Comparison of ENCODE assay signal across 12 cellular contexts in the genomic region with DNA sequence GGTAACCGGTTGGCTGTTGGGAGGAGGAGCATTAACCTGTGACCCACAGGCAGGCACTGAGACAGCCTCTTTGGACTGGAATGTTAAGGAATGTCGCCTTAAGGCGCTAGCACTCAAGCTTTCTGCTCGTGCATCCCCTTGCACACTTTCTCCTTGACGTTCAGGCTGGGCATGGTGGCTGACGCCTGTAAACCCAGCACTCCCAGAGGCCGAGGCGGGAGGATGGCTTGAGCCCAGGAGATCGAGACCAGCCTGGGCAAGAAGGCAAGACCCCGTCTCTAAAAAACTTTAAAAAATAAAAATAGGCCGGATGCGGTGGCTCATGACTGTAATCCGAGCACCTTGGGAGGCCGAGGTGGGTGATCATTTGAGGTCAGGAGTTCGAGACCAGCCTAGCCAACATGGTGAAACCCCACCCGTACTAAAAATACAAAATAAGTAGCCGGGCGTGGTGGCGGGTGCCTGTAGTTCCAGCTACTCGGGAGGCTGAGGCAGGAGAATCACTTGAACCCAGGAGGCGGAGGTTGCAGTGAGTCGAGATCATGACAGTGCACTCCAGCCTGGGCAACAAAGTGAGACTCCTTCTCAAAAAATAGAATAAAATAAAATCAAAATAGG. TPM values are rescaled to one million over a fixed set of nuclear protein-coding genes. Genes with fewer than 3 reads are reported as not detected.
DNase-seq lines count a peak whose midpoint lies in the region; ATAC-seq and TF ChIP-seq lines count a peak whose summit lies in the region.
"Had no signal": no experiment of that assay in that cellular context is flagged by ENCODE, and none has a peak within 500 bp of the region (broad histone marks: within the 10 kb centered on the region; RNA-seq: fewer than 3 reads in every experiment).

No MANE protein-coding gene starts in this region.

- peaks cover 11% of the 10 kb centered on the region for H3K4me1 ChIP-seq in HAP-1
- H3K4me1 ChIP-seq in SJSA1 (replicated peaks) = peaks cover 14% of the 10 kb centered on the region; the same call in 1 of the 2 replicates
- peaks cover 29% of the 10 kb centered on the region for H3K4me1 ChIP-seq in smooth muscle cell (ENCODE audit: low read depth)

- no peaks in the 10 kb centered on the region for H3K27me3 ChIP-seq in HAP-1 (ENCODE audit: low read depth)
- no peaks in the 10 kb centered on the region for H3K27me3 ChIP-seq in SJSA1 (replicated peaks)
- no peaks in the 10 kb centered on the region for H3K27me3 ChIP-seq in smooth muscle cell (ENCODE audit: low read depth)
- H3K27me3 ChIP-seq: left lung had no signal

- peaks cover 9% of the 10 kb centered on the region for H3K27me3 Mint-ChIP-seq in glutamatergic neuron (ENCODE audit: unreplicated experiment)

- peaks cover 94% of the 10 kb centered on the region for H3K79me2 ChIP-seq in smooth muscle cell (ENCODE audit: low read depth)

- peaks cover 10% of the 10 kb centered on the region for H3K4me1 Mint-ChIP-seq in glutamatergic neuron (ENCODE audit: low read depth, unreplicated experiment)

- H2AFZ ChIP-seq in smooth muscle cell (ENCODE audit: low read depth) = no peak overlapping the region

- H3K27ac ChIP-seq in SJSA1 (no peak overlapping the region), smooth muscle cell (ENCODE audit: low read depth) (peak overlapping the region; percentile 98)

- H3K4me3 Mint-ChIP-seq in glutamatergic neuron (ENCODE audit: unreplicated experiment) = peak overlapping the region; percentile 98
- H3K4me3 Mint-ChIP-seq: activated T-cell treated with anti-CD3 and anti-CD28 coated beads, Interleukin-2, amount 50 U/mL, for 72 hours had no signal

- peaks cover 18% of the 10 kb centered on the region for H3F3A ChIP-seq in smooth muscle cell (ENCODE audit: low read depth)

- peaks cover 10% of the 10 kb centered on the region for H3K9me3 Mint-ChIP-seq in glutamatergic neuron (ENCODE audit: unreplicated experiment)
- H3K9me3 Mint-ChIP-seq: activated T-cell treated with anti-CD3 and anti-CD28 coated beads, Interleukin-2, amount 50 U/mL, for 72 hours had no signal

- H3K27ac Mint-ChIP-seq in glutamatergic neuron (ENCODE audit: unreplicated experiment) = peak overlapping the region; percentile 99

- TF ChIP-seq CTCF in glutamatergic neuron (IDR thresholded peaks at IDR 0.05; ENCODE audit: partially characterized antibody, unreplicated experiment) (no peak), smooth muscle cell (IDR thresholded peaks at IDR 0.05; ENCODE audit: borderline replicate concordance, insufficient read depth, poor library complexity, severe bottlenecking) (no peak)

- DNase-seq in HAP-1 (ENCODE audit: low spot score in 2 of 2) (peak in 1 of 2 experiments; percentile 61), SJSA1 (ENCODE audit: low read depth in 1 of 2, low spot score in 2 of 2) (no peak), glutamatergic neuron (no peak), smooth muscle cell (lab: John Stamatoyannopoulos, UW; ENCODE audit: unreplicated experiment) (no peak), DMS153 (lab: John Stamatoyannopoulos, UW) (no peak)
- DNase-seq: activated T-cell treated with anti-CD3 and anti-CD28 coated beads, Interleukin-2, amount 50 U/mL, for 72 hours; cortex of kidney; left lung; NCI-H2081 treated with DMSO at 0.1 percent for 48 hours had no signal

- peak overlapping the region; percentile 98 for H3K9ac ChIP-seq in smooth muscle cell (ENCODE audit: low read depth)

- H3K36me3 ChIP-seq in HAP-1 (replicated peaks) (peaks cover 47% of the 10 kb centered on the region), SJSA1 (peaks cover 47% of the 10 kb centered on the region), smooth muscle cell (ENCODE audit: low read depth) (no peaks in the 10 kb centered on the region)

- in situ Hi-C loops in HAP-1 (cut with MboI; ENCODE audit: low sequenced_read_pairs) = no loop called here

- H4K20me1 ChIP-seq in smooth muscle cell (ENCODE audit: low read depth) = peaks cover 77% of the 10 kb centered on the region

- H3K9me3 ChIP-seq in HAP-1 (no peaks in the 10 kb centered on the region), SJSA1 (replicated peaks) (no peaks in the 10 kb centered on the region), smooth muscle cell (replicated peaks; ENCODE audit: low read depth) (no peaks in the 10 kb centered on the region)
- H3K9me3 ChIP-seq: left lung had no signal

- H3K36me3 Mint-ChIP-seq in glutamatergic neuron (ENCODE audit: unreplicated experiment) = no peaks in the 10 kb centered on the region

- WGBS in smooth muscle cell (ENCODE audit: low lambda C conversion rate) = 77% methylated on average over 22 of the region's 22 CpGs

- peak overlapping the region; percentile 97 for H3K4me3 ChIP-seq in HAP-1
- peak overlapping the region; percentile 83 for H3K4me3 ChIP-seq in SJSA1
- H3K4me3 ChIP-seq in smooth muscle cell = peak overlapping the region; percentile 88

- no peak for ATAC-seq in HG03460 (IDR thresholded peaks at IDR 0.05; ENCODE audit: unreplicated experiment)
- ATAC-seq in GM21381 (IDR thresholded peaks at IDR 0.05; ENCODE audit: unreplicated experiment) = no peak
- ATAC-seq in GM21717 (IDR thresholded peaks at IDR 0.05; ENCODE audit: unreplicated experiment) = no peak
- ATAC-seq: activated T-cell treated with anti-CD3 and anti-CD28 coated beads, Interleukin-2, amount 50 U/mL, for 72 hours had no signal

- H3K4me2 ChIP-seq in smooth muscle cell = peak overlapping the region; percentile 90

RNA-seq across cellular contexts. Expression of a gene that starts 1.9 kb away (rescaled TPM):
- total RNA-seq in SJSA1 (2014; rRNA removed; shearing (Covaris generic)) = 14.2 and 20.7 TPM in 2 replicates
- 57.8 TPM for total RNA-seq in glutamatergic neuron (ENCODE audit: unreplicated experiment)
- total RNA-seq in smooth muscle cell = 23.5 and 34.8 TPM in 2 replicates
- polyA plus RNA-seq in smooth muscle cell = 13.9 and 20.8 TPM in 2 replicates

RNA-seq across cellular contexts. Expression of a gene that starts 9.8 kb away (rescaled TPM):
- total RNA-seq in SJSA1 (2014; rRNA removed; shearing (Covaris generic)) = 42.9 and 50.4 TPM in 2 replicates
- total RNA-seq in glutamatergic neuron (ENCODE audit: unreplicated experiment) (77.8 TPM), smooth muscle cell (24.6 and 25.8 TPM in 2 replicates)
- 14.4 and 16.0 TPM in 2 replicates for polyA plus RNA-seq in smooth muscle cell

RNA-seq across cellular contexts. Expression of a gene that starts 16.4 kb away (rescaled TPM):
- total RNA-seq in SJSA1 (2014; rRNA removed; shearing (Covaris generic)) = not detected in 2 replicates
- 1.8 TPM for total RNA-seq in glutamatergic neuron (ENCODE audit: unreplicated experiment)
- total RNA-seq in smooth muscle cell = 32.4 and 32.5 TPM in 2 replicates
- 92.5 and 96.7 TPM in 2 replicates for polyA plus RNA-seq in smooth muscle cell

Comparison
In these comparisons a context has a peak if more than half of its experiments do, and no peak if none do; other contexts are left out.
1. RNA of a gene that starts 16.4 kb away (total RNA-seq): 32.4 to 32.5 TPM in smooth muscle cell; 1.8 TPM in glutamatergic neuron (single experiment) and not detected in SJSA1; every median in the first group is over 10 times any median in the second.
2. Peak in every context shown above with its lines, with median percentiles within 50 percentile points of each other: H3K4me3 ChIP-seq.